In genomic region chr2:188369365-188369764, GRCh38 we compare ENCODE assay signal across 8 cellular contexts.
A peak's percentile ranks its signal among the peaks of the same experiment; 100 is the strongest.
DNase-seq lines count a peak whose midpoint lies in the region; ATAC-seq, FAIRE-seq and TF ChIP-seq lines count a peak whose summit lies in the region.

No MANE protein-coding gene starts in this region.

- no peaks in the 10 kb centered on the region for H3K36me3 ChIP-seq in upper lobe of left lung

- peak; percentile 79 for FAIRE-seq in GM12892 (lab: Jason Lieb, UNC)

- no peak overlapping the region for H3K27ac ChIP-seq in upper lobe of left lung

- TF ChIP-seq EP300 in upper lobe of left lung (IDR thresholded peaks at IDR 0.05), result no peak

- TF ChIP-seq CTCF in upper lobe of left lung (IDR thresholded peaks at IDR 0.05), result peak; percentile 28 to 57 (median 44)

- DNase-seq in AG08395 (ENCODE audit: low spot score) (peak; percentile 72), GM12892 (ENCODE audit: insufficient read length) (no peak), MV-4-11 (lab: John Stamatoyannopoulos, UW) (peak; percentile 16), astrocyte of the hippocampus (ENCODE audit: low read depth, low spot score) (peak; percentile 47), iPS-NIHi11 (ENCODE audit: low spot score) (peak; percentile 41), upper lobe of left lung (peak in 1 of 2 donors; percentile 26), activated gamma-delta T cell (lab: John Stamatoyannopoulos, UW) (no peak)

- no peaks in the 10 kb centered on the region for H3K27me3 ChIP-seq in upper lobe of left lung

- no peak for TF ChIP-seq POLR2A in GM12892 (IDR thresholded peaks at IDR 0.05; ENCODE audit: low read depth, low read length)
- no peak for TF ChIP-seq POLR2A in upper lobe of left lung (IDR thresholded peaks at IDR 0.05)

- no peak overlapping the region for H3K4me3 ChIP-seq in upper lobe of left lung

- 33 to 34% methylated on average over 3 of the region's 3 CpGs for WGBS in upper lobe of left lung, 2 donors

- H3K9me3 ChIP-seq in upper lobe of left lung, result no peaks in the 10 kb centered on the region

- H3K4me1 ChIP-seq in upper lobe of left lung, result peaks cover 0 to under 1% (median 0%) of the 10 kb centered on the region in 4 donors

- ATAC-seq in HG02678 (IDR thresholded peaks at IDR 0.05; ENCODE audit: unreplicated experiment) (peak; percentile 70), upper lobe of left lung (ENCODE audit: low FRiP score in 2 of 2) (peak in 1 of 2 donors; percentile 72)

Comparison
In these comparisons a context has a peak if more than half of its experiments do, and no peak if none do; other contexts are left out.
1. DNase-seq: peak in AG08395 (single experiment), MV-4-11 (single experiment), astrocyte of the hippocampus (single experiment) and iPS-NIHi11 (single experiment); none in GM12892 (single experiment) and activated gamma-delta T cell (single experiment).